ENCODE assay signal across 10 cellular contexts in genomic region chr5:68991279-68991678, GRCh38.
"Had no signal": no experiment of that assay in that cellular context is flagged by ENCODE, and none has a peak within 500 bp of the region (broad histone marks: within the 10 kb centered on the region; RNA-seq: fewer than 3 reads in every experiment).

No MANE protein-coding gene starts in this region.

- H3K4me1 ChIP-seq: HAP-1 had no signal

- DNase-seq: GM23248, GOT3, H7, KBM-7 had no signal

- ATAC-seq: HCT116, HepG2 had no signal

- H3K4me2 ChIP-seq: KMS-11 had no signal

- H2AFZ ChIP-seq: GM23248 had no signal

- H3K27ac ChIP-seq: GM23248, HL-60, KMS-11 had no signal

- H3K4me3 Mint-ChIP-seq: IgD-negative memory B cell had no signal

- H3K9me3 ChIP-seq: HAP-1 had no signal

- H3K4me3 ChIP-seq: GM23248, HAP-1 had no signal

- H3K36me3 ChIP-seq: HAP-1 had no signal

- H3K9ac ChIP-seq: GM23248, KMS-11 had no signal
